In the genomic region with DNA sequence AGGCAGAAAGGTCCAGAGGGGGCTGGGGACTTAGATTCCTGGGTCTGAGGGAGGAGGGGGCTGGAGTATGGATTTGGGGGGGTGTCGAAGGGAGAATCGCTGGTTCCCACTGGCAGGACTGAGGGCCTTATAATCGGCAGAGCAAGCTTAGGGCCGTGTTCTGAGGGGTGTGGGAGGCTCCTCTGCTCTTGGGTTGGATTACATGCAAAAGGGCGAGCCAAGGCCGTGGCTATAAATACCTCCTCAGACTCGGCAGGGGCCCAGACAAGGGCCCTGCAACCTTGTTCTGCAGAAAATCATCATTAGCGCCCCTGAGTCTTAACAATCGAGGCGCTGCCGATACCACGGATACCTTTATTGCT, we compare ENCODE assay signal across 9 cellular contexts. TPM values are rescaled to one million over a fixed set of nuclear protein-coding genes. Genes with fewer than 3 reads are reported as not detected.
DNase-seq lines count a peak whose midpoint lies in the region; ATAC-seq, FAIRE-seq and TF ChIP-seq lines count a peak whose summit lies in the region.
"Had no signal": no experiment of that assay in that cellular context is flagged by ENCODE, and none has a peak within 500 bp of the region (broad histone marks: within the 10 kb centered on the region; RNA-seq: fewer than 3 reads in every experiment).

No MANE protein-coding gene starts in this region.

- H3K27ac ChIP-seq in kidney (ENCODE audit: low read depth in 2 of 2, low read length in 2 of 2) (peak overlapping the region in 1 of 2 donors; percentile 45), transverse colon (peak overlapping the region; percentile 81 to 88 (median 86))

- CTCF ChIA-PET in activated CD8-positive, alpha-beta memory T cell treated with anti-CD3 and anti-CD28 coated beads, Interleukin-2, amount 10 ng/mL, durations not matched to agents 7 days and 5 days (lab: Charles Lee) = interaction anchor here (0.7 to 1.9 kb wide), 3 partner anchors 19 to 122 kb away, joined by 3 to 8 read pairs (median 4); a partner anchor contains a TSS

- no peak for DNase-seq in activated CD8-positive, alpha-beta memory T cell treated with anti-CD3 and anti-CD28 coated beads, Interleukin-2, amount 10 ng/mL, durations not matched to agents 7 days and 5 days
- no peak for DNase-seq in activated CD8-positive, alpha-beta memory T cell treated with anti-CD3 and anti-CD28 coated beads, Interleukin-2, amount 50 U/mL, for 48 hours
- DNase-seq in activated naive CD4-positive, alpha-beta T cell treated with anti-CD3 and anti-CD28 coated beads, Interleukin-2, amount 50 U/mL, for 72 hours (ENCODE audit: low spot score in 2 of 2) = no peak
- DNase-seq in kidney = peak; percentile 80
- DNase-seq in transverse colon = no peak
- no peak for DNase-seq in NCI-H2081 (lab: John Stamatoyannopoulos, UW)
- no peak for DNase-seq in NCI-H1694 treated with DMSO at 0.1 percent for 48 hours (lab: John Stamatoyannopoulos, UW)
- DNase-seq in DMS 273 (lab: John Stamatoyannopoulos, UW; ENCODE audit: unreplicated experiment) = no peak

- H3K9ac ChIP-seq in kidney (ENCODE audit: low read length in 2 of 2) = peak overlapping the region in 1 of 2 donors; percentile 26

- ATAC-seq in activated CD8-positive, alpha-beta memory T cell treated with anti-CD3 and anti-CD28 coated beads, Interleukin-2, amount 10 ng/mL, durations not matched to agents 7 days and 5 days = peak; percentile 25
- ATAC-seq in activated naive CD4-positive, alpha-beta T cell treated with anti-CD3 and anti-CD28 coated beads, Interleukin-2, amount 50 U/mL, for 72 hours = no peak

- in situ Hi-C loops in transverse colon (cut with MboI; ENCODE audit: low pct_ligation_motif_present in 1 of 4, low pct_unique_long_range_greater_than_20kb in 1 of 4, low sequenced_read_pairs in 3 of 4) = no loop called here

- peaks cover 5% of the 10 kb centered on the region for H3K36me3 Mint-ChIP-seq in activated CD8-positive, alpha-beta memory T cell treated with anti-CD3 and anti-CD28 coated beads, Interleukin-2, amount 10 ng/mL, durations not matched to agents 7 days and 5 days
- H3K36me3 Mint-ChIP-seq in activated naive CD4-positive, alpha-beta T cell treated with anti-CD3 and anti-CD28 coated beads, Interleukin-2, amount 50 U/mL, for 72 hours = peaks cover 5 to 7% of the 10 kb centered on the region in 2 donors

- intact Hi-C loops in kidney (cut with DNase I) = no loop called here
- intact Hi-C loops in transverse colon (cut with DNase I; ENCODE audit: low total_unique reads) = no loop called here

- peaks cover 16% of the 10 kb centered on the region for H3K4me1 Mint-ChIP-seq in activated CD8-positive, alpha-beta memory T cell treated with anti-CD3 and anti-CD28 coated beads, Interleukin-2, amount 10 ng/mL, durations not matched to agents 7 days and 5 days

- H3K4me1 ChIP-seq in kidney (ENCODE audit: control insufficient read depth in 1 of 2, insufficient read depth in 1 of 2, low read depth in 1 of 2, low read length in 2 of 2) (peaks cover 0 to 14% of the 10 kb centered on the region in 2 donors), transverse colon (peaks cover 13 to 36% (median 24%) of the 10 kb centered on the region in 4 donors)

- 24 to 46% methylated on average over 7 to 12 of the region's 12 CpGs for WGBS in transverse colon (ENCODE audit: low coverage in 1 of 2), 2 donors

- H3K9me3 Mint-ChIP-seq in activated CD8-positive, alpha-beta memory T cell treated with anti-CD3 and anti-CD28 coated beads, Interleukin-2, amount 10 ng/mL, durations not matched to agents 7 days and 5 days (ENCODE audit: low read depth) = peaks cover 3% of the 10 kb centered on the region
- H3K9me3 Mint-ChIP-seq in activated naive CD4-positive, alpha-beta T cell treated with anti-CD3 and anti-CD28 coated beads, Interleukin-2, amount 50 U/mL, for 72 hours = peaks cover 4 to 5% of the 10 kb centered on the region in 2 donors

- no peak for TF ChIP-seq POLR2A in transverse colon (IDR thresholded peaks at IDR 0.05)

- FAIRE-seq in kidney (lab: Jason Lieb, UNC) = no peak
- FAIRE-seq: D721Med had no signal

- TF ChIP-seq EP300 in transverse colon (IDR thresholded peaks at IDR 0.05; ENCODE audit: low read depth) = no peak

- peak overlapping the region; percentile 95 for H3K4me3 Mint-ChIP-seq in activated CD8-positive, alpha-beta memory T cell treated with anti-CD3 and anti-CD28 coated beads, Interleukin-2, amount 10 ng/mL, durations not matched to agents 7 days and 5 days

- H3K27me3 ChIP-seq in transverse colon = no peaks in the 10 kb centered on the region

- peak overlapping the region; percentile 98 for H3K27ac Mint-ChIP-seq in activated CD8-positive, alpha-beta memory T cell treated with anti-CD3 and anti-CD28 coated beads, Interleukin-2, amount 10 ng/mL, durations not matched to agents 7 days and 5 days
- H3K27ac Mint-ChIP-seq in activated naive CD4-positive, alpha-beta T cell treated with anti-CD3 and anti-CD28 coated beads, Interleukin-2, amount 50 U/mL, for 72 hours = peak overlapping the region; percentile 91 to 99

- H3K9me3 ChIP-seq in kidney (ENCODE audit: control insufficient read depth in 1 of 2, low read length in 2 of 2) (no peaks in the 10 kb centered on the region), transverse colon (no peaks in the 10 kb centered on the region)

- no peaks in the 10 kb centered on the region for H3K36me3 ChIP-seq in kidney (ENCODE audit: control insufficient read depth in 1 of 2, insufficient read depth in 2 of 2, low read length in 2 of 2)
- no peaks in the 10 kb centered on the region for H3K36me3 ChIP-seq in transverse colon

- H3K27me3 Mint-ChIP-seq in activated CD8-positive, alpha-beta memory T cell treated with anti-CD3 and anti-CD28 coated beads, Interleukin-2, amount 10 ng/mL, durations not matched to agents 7 days and 5 days = no peaks in the 10 kb centered on the region

- peak overlapping the region in 1 of 2 donors; percentile 77 for H3K4me3 ChIP-seq in kidney (ENCODE audit: low read length in 2 of 2)
- peak overlapping the region in 2 of 4 donors; percentile 40 to 67 for H3K4me3 ChIP-seq in transverse colon

- TF ChIP-seq CTCF in kidney (IDR thresholded peaks at IDR 0.05; ENCODE audit: borderline replicate concordance, extremely low read depth, insufficient read depth) (no peak), transverse colon (IDR thresholded peaks at IDR 0.05) (no peak)

RNA-seq across cellular contexts. Expression of a gene that starts 0.7 kb away (rescaled TPM):
- total RNA-seq in activated CD8-positive, alpha-beta memory T cell treated with anti-CD3 and anti-CD28 coated beads, Interleukin-2, amount 10 ng/mL, durations not matched to agents 7 days and 5 days = 1 to 10 TPM; 1.0 to 1.1 TPM
- 1 to 10 TPM; 1.1 to 1.4 TPM for total RNA-seq in activated naive CD4-positive, alpha-beta T cell treated with anti-CD3 and anti-CD28 coated beads, Interleukin-2, amount 50 U/mL, for 72 hours
- total RNA-seq in kidney (2.2 TPM), transverse colon (1 to 10 TPM in 2 of 4 donors, under 1 TPM in 1, not detected in 1; 0.55 to 2.2 (median 1.6) TPM)
- 3.6 TPM for polyA plus RNA-seq in kidney (ENCODE audit: insufficient read depth, low read depth, low replicate concordance)

RNA-seq across cellular contexts. Expression of a gene that starts 20.2 kb away (rescaled TPM):
- total RNA-seq in activated CD8-positive, alpha-beta memory T cell treated with anti-CD3 and anti-CD28 coated beads, Interleukin-2, amount 10 ng/mL, durations not matched to agents 7 days and 5 days = not detected
- under 1 TPM; 0.19 to 0.66 TPM for total RNA-seq in activated naive CD4-positive, alpha-beta T cell treated with anti-CD3 and anti-CD28 coated beads, Interleukin-2, amount 50 U/mL, for 72 hours
- total RNA-seq in kidney (23.3 TPM), transverse colon (10 to 100 TPM in 2 of 4 donors, 1 to 10 TPM in 2; 3.0 to 11.1 (median 7.0) TPM)
- polyA plus RNA-seq in kidney (ENCODE audit: insufficient read depth, low read depth, low replicate concordance) = 13.6 TPM

RNA-seq across cellular contexts. Expression of a gene that starts 24.5 kb away (rescaled TPM):
- total RNA-seq in activated CD8-positive, alpha-beta memory T cell treated with anti-CD3 and anti-CD28 coated beads, Interleukin-2, amount 10 ng/mL, durations not matched to agents 7 days and 5 days = not detected
- total RNA-seq in activated naive CD4-positive, alpha-beta T cell treated with anti-CD3 and anti-CD28 coated beads, Interleukin-2, amount 50 U/mL, for 72 hours = not detected
- total RNA-seq in kidney (5.8 TPM), transverse colon (10 to 100 TPM; 32.5 to 68.6 (median 55.1) TPM)
- polyA plus RNA-seq in kidney (ENCODE audit: insufficient read depth, low read depth, low replicate concordance) = 0.28 TPM

RNA-seq across cellular contexts. Expression of a gene that starts 26.5 kb away (rescaled TPM):
- total RNA-seq in activated CD8-positive, alpha-beta memory T cell treated with anti-CD3 and anti-CD28 coated beads, Interleukin-2, amount 10 ng/mL, durations not matched to agents 7 days and 5 days = not detected
- total RNA-seq in activated naive CD4-positive, alpha-beta T cell treated with anti-CD3 and anti-CD28 coated beads, Interleukin-2, amount 50 U/mL, for 72 hours = not detected
- total RNA-seq in kidney (0.79 TPM), transverse colon (not detected)
- polyA plus RNA-seq in kidney (ENCODE audit: insufficient read depth, low read depth, low replicate concordance) = not detected

RNA-seq across cellular contexts. Expression of a gene that starts 32.2 kb away (rescaled TPM):
- total RNA-seq in activated CD8-positive, alpha-beta memory T cell treated with anti-CD3 and anti-CD28 coated beads, Interleukin-2, amount 10 ng/mL, durations not matched to agents 7 days and 5 days = under 1 TPM; 0.06 to 0.09 TPM
- under 1 TPM in 1 of 2 donors, not detected in 1; 0.41 TPM for total RNA-seq in activated naive CD4-positive, alpha-beta T cell treated with anti-CD3 and anti-CD28 coated beads, Interleukin-2, amount 50 U/mL, for 72 hours
- total RNA-seq in kidney (4.3 TPM), transverse colon (under 1 TPM; 0.27 to 1.00 (median 0.58) TPM)
- polyA plus RNA-seq in kidney (ENCODE audit: insufficient read depth, low read depth, low replicate concordance) = 2.3 TPM
